8 cellular contexts compared by ENCODE assay signal in genomic region chr3:46946856-46947544, GRCh38. TPM values are rescaled to one million over a fixed set of nuclear protein-coding genes. Genes with fewer than 3 reads are reported as not detected.
DNase-seq lines count a peak whose midpoint lies in the region; ATAC-seq and TF ChIP-seq lines count a peak whose summit lies in the region.

No MANE protein-coding gene starts in this region.

- H3K27ac ChIP-seq in skeletal muscle tissue (ENCODE audit: low read depth, low read length): no peak overlapping the region

- no peaks in the 10 kb centered on the region for H3K27me3 Mint-ChIP-seq in IgD-negative memory B cell

- H3K4me3 Mint-ChIP-seq in IgD-negative memory B cell: peak overlapping the region in 3 of 4 donors; percentile 18 to 83 (median 68)

- H3K36me3 Mint-ChIP-seq in IgD-negative memory B cell: peaks cover 2% of the 10 kb centered on the region

- H3K9ac ChIP-seq in skeletal muscle tissue (ENCODE audit: low read depth in 1 of 3, low read length in 3 of 3): peak overlapping the region in 2 of 3 donors; percentile 45 to 57

- H3K36me3 ChIP-seq in skeletal muscle tissue (ENCODE audit: control insufficient read depth in 3 of 3, insufficient read depth in 3 of 3, low read length in 3 of 3): peaks cover 0 to 2% (median 0%) of the 10 kb centered on the region in 3 donors

- H3K9me3 ChIP-seq in skeletal muscle tissue (ENCODE audit: control insufficient read depth in 3 of 3, low read length in 3 of 3): no peaks in the 10 kb centered on the region

- peaks cover 76 to 82% (median 76%) of the 10 kb centered on the region in 3 donors for H3K4me1 ChIP-seq in skeletal muscle tissue (ENCODE audit: control insufficient read depth in 3 of 3, insufficient read depth in 3 of 3, low read length in 3 of 3)

- H3K27ac Mint-ChIP-seq in IgD-negative memory B cell: peak overlapping the region; percentile 88 to 91 (median 90)

- intact Hi-C loops in head of caudate nucleus (cut with DNase I): no loop called here

- peaks cover 0 to 2% (median 0%) of the 10 kb centered on the region in 3 donors for H3K9me3 Mint-ChIP-seq in IgD-negative memory B cell

- no peak for ATAC-seq in GM21529 (IDR thresholded peaks at IDR 0.05; ENCODE audit: unreplicated experiment)

- no peaks in the 10 kb centered on the region for H3K27me3 ChIP-seq in skeletal muscle tissue (ENCODE audit: control insufficient read depth in 3 of 3, insufficient read depth in 3 of 3, low read length in 3 of 3)

- peaks cover 52 to 71% (median 68%) of the 10 kb centered on the region in 3 donors for H3K4me1 Mint-ChIP-seq in IgD-negative memory B cell

- peak; percentile 59 to 62 for DNase-seq in activated CD8-positive, alpha-beta memory T cell treated with anti-CD3 and anti-CD28 coated beads for 1 hour (ENCODE audit: extremely low read depth in 1 of 2, low read depth in 1 of 2)
- DNase-seq in erythroblast (lab: John Stamatoyannopoulos, UW) (peak; percentile 82 to 87), NCI-H1105 treated with DMSO at 0.1 percent for 48 hours (lab: John Stamatoyannopoulos, UW) (no peak), SHP77 (lab: John Stamatoyannopoulos, UW) (no peak), head of caudate nucleus (no peak)

- TF ChIP-seq POLR2A in erythroblast (IDR thresholded peaks at IDR 0.05; ENCODE audit: low read length): peak; percentile 17

- H3K4me3 ChIP-seq in skeletal muscle tissue (ENCODE audit: low read length in 3 of 3): no peak overlapping the region

RNA-seq across cellular contexts. Expression of gene CCDC12, which starts 29.5 kb away (rescaled TPM):
- polyA plus RNA-seq in IgD-negative memory B cell: 151 TPM
- 27.1 TPM for total RNA-seq in skeletal muscle tissue

RNA-seq across cellular contexts. Expression of gene NBEAL2, which starts 32.5 kb away (rescaled TPM):
- 6.7 TPM for polyA plus RNA-seq in IgD-negative memory B cell
- 5.2 TPM for total RNA-seq in skeletal muscle tissue

Comparison
In these comparisons a context has a peak if more than half of its experiments do, and no peak if none do; other contexts are left out.
1. DNase-seq: peak in activated CD8-positive, alpha-beta memory T cell treated with anti-CD3 and anti-CD28 coated beads for 1 hour (2 of 2) and erythroblast (2 of 2); none in NCI-H1105 treated with DMSO at 0.1 percent for 48 hours (single experiment), SHP77 (0 of 2) and head of caudate nucleus (0 of 42).